22 cellular contexts compared by ENCODE assay signal in genomic region chr20:45028424-45029136, GRCh38.
DNase-seq lines count a peak whose midpoint lies in the region; ATAC-seq and TF ChIP-seq lines count a peak whose summit lies in the region.
"Had no signal": no experiment of that assay in that cellular context is flagged by ENCODE, and none has a peak within 500 bp of the region (broad histone marks: within the 10 kb centered on the region; RNA-seq: fewer than 3 reads in every experiment).

No MANE protein-coding gene starts in this region.

- peaks cover 65% of the 10 kb centered on the region for H3K79me2 ChIP-seq in SU-DHL-6 (ENCODE audit: insufficient read depth, low read length)
- H3K79me2 ChIP-seq: parathyroid adenoma had no signal

- no peaks in the 10 kb centered on the region for H3K9me3 ChIP-seq in SU-DHL-6 (ENCODE audit: insufficient read depth, low read length)
- H3K9me3 ChIP-seq: suprapubic skin, uterus had no signal

- no peak for ATAC-seq in HG03039 (IDR thresholded peaks at IDR 0.05; ENCODE audit: unreplicated experiment)
- ATAC-seq: foreskin keratinocyte, K562, left ventricle myocardium superior, right cardiac atrium had no signal

- H3K9ac ChIP-seq in SU-DHL-6 (ENCODE audit: low read length), result no peak overlapping the region
- H3K9ac ChIP-seq: parathyroid adenoma had no signal

- H3K4me3 ChIP-seq in SU-DHL-6 (ENCODE audit: insufficient read depth, low read length, poor library complexity, severe bottlenecking), result no peak overlapping the region
- H3K4me3 ChIP-seq: K562, SK-N-MC, suprapubic skin, uterus had no signal

- peaks cover 41% of the 10 kb centered on the region for H3F3A ChIP-seq in SU-DHL-6 (ENCODE audit: insufficient read depth)

- no peak for TF ChIP-seq CTCF in SU-DHL-6 (IDR thresholded peaks at IDR 0.05; ENCODE audit: insufficient read depth, low read length, poor library complexity, severe bottlenecking)

- DNase-seq in stimulated activated CD4-positive, alpha-beta T cell treated with anti-CD3 and anti-CD28 coated beads, Interleukin-15, amount 100 ng/mL, for 24 hours, result peak; percentile 30
- DNase-seq in stimulated activated CD4-positive, alpha-beta T cell treated with anti-CD3 and anti-CD28 coated beads, Interleukin-1b, Interleukin-23, amount 100 ng/mL, for 48 hours, result no peak
- DNase-seq in astrocyte of the hippocampus (ENCODE audit: low read depth, low spot score) (peak; percentile 45), HT-29 (ENCODE audit: low spot score) (no peak), NCI-H1417 treated with DMSO at 0.1 percent for 48 hours (lab: John Stamatoyannopoulos, UW) (no peak)
- DNase-seq: activated naive CD8-positive, alpha-beta T cell treated with anti-CD3 and anti-CD28 coated beads, Interleukin-2, amount 10 ng/mL, durations not matched to agents 7 days and 5 days; erythroblast; foreskin keratinocyte; hippocampal formation; left ventricle myocardium superior; midbrain; NCI-H526; right cardiac atrium; RPMI8226; T-helper 9 cell; uterus had no signal

- H3K36me3 ChIP-seq in SU-DHL-6 (ENCODE audit: low read length), result peaks cover 60% of the 10 kb centered on the region
- H3K36me3 ChIP-seq: uterus had no signal

- H2AFZ ChIP-seq in SU-DHL-6 (ENCODE audit: low read depth, low read length, severe bottlenecking), result no peak overlapping the region
- H2AFZ ChIP-seq: parathyroid adenoma had no signal

- H3K27ac ChIP-seq in SU-DHL-6 (ENCODE audit: low read depth, low read length), result peak overlapping the region; percentile 36; the same call in 1 of the 2 replicates
- H3K27ac ChIP-seq: foreskin keratinocyte, parathyroid adenoma, SK-N-MC, suprapubic skin, uterus had no signal

- no peak overlapping the region for H3K4me2 ChIP-seq in SU-DHL-6 (ENCODE audit: low read depth, low read length, poor library complexity, severe bottlenecking)

- no peaks in the 10 kb centered on the region for H3K9me2 ChIP-seq in SU-DHL-6 (replicated peaks; ENCODE audit: insufficient read depth, low read length)

- H4K20me1 ChIP-seq in SU-DHL-6 (ENCODE audit: low read depth, low read length), result no peaks in the 10 kb centered on the region

- H3K27me3 ChIP-seq in SU-DHL-6 (ENCODE audit: low read length), result no peaks in the 10 kb centered on the region
- H3K27me3 ChIP-seq: foreskin keratinocyte, suprapubic skin, uterus had no signal

Comparison
In these comparisons a context has a peak if more than half of its experiments do, and no peak if none do; other contexts are left out.
1. DNase-seq: peak in stimulated activated CD4-positive, alpha-beta T cell treated with anti-CD3 and anti-CD28 coated beads, Interleukin-15, amount 100 ng/mL, for 24 hours (single experiment) and astrocyte of the hippocampus (single experiment); none in stimulated activated CD4-positive, alpha-beta T cell treated with anti-CD3 and anti-CD28 coated beads, Interleukin-1b, Interleukin-23, amount 100 ng/mL, for 48 hours (single experiment), HT-29 (single experiment) and NCI-H1417 treated with DMSO at 0.1 percent for 48 hours (single experiment).